ENCODE assay signal across 1 cellular context in the genomic region with DNA sequence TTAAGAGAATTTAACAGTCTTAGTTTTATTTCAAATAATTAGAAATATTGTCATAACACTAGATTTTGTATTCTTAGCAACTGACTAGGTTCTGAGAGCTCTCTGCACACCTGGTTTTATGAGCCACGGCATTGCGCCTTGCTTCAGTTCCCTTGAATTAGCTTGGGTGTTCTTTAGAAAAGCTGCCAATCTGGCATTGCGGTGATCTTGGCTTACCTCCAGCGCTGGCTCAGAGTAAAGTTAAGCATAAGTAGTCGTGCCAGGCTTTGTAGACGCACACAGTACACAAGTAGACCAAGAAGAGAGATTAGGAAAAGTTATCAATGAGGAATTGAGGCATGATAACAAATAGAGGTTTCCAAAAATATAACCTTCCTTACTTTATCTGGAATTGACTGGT.
TF ChIP-seq lines count a peak whose summit lies in the region.

No MANE protein-coding gene starts in this region.

TF ChIP-seq in WTC11, 78 proteins besides CTCF, POLR2A, EP300 and RAD21 (continued from another document):
- TF ChIP-seq ARID4B (CRISPR knock-in tag; IDR thresholded peaks at IDR 0.05; ENCODE audit: borderline replicate concordance) = no peak
- no peak for TF ChIP-seq PRRX2 (CRISPR knock-in tag; IDR thresholded peaks at IDR 0.05)
- no peak for TF ChIP-seq GTF2I (CRISPR knock-in tag; conservative IDR thresholded peaks at IDR 0.05)
